ENCODE assay signal across 17 cellular contexts in the genomic region with DNA sequence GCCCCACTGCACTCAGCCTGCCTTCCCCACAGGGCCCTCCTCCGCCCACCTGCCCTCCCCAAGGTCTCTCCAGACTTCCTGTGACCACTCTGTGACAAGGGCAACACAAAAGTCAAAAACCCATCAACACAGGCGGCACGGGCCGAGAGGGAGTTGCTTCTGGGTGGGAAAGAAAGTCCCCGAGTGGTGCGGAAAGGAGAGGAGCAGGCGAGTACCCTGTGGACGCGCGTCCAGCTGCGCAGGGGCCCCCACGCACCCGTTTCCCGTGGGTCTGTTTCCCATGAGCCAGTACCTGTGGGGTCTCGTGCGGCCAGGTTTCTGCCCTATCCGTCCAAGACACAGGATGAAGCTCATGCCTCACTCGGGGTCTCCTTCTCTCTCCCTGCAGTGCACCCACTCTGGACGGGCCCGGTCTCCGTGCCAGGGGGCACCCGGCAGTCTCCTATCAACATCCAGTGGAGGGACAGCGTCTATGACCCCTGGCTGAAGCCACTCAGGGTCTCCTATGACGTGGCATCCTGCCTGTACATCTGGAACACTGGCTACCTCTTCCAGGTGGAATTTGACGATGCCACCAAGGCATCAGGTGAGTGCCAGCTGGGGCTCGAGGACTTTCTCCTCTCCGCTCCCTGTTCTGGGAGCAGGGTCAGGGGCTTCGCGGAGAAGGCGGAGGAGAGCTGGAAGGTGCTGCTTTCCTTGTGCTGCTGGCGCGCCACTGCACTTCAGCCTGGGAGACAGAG. TPM values are rescaled to one million over a fixed set of nuclear protein-coding genes. Genes with fewer than 3 reads are reported as not detected.
"Had no signal": no experiment of that assay in that cellular context is flagged by ENCODE, and none has a peak within 500 bp of the region (broad histone marks: within the 10 kb centered on the region; RNA-seq: fewer than 3 reads in every experiment).

No MANE protein-coding gene starts in this region.

- H3K4me3 ChIP-seq: adrenal gland, dorsolateral prefrontal cortex, gastrocnemius medialis, heart left ventricle, pancreas, stomach, thoracic aorta had no signal

- H3K27me3 Mint-ChIP-seq: activated naive CD4-positive, alpha-beta T cell treated with anti-CD3 and anti-CD28 coated beads, Interleukin-2, amount 50 U/mL, for 24 hours had no signal

- DNase-seq: activated CD4-positive, alpha-beta T cell treated with anti-CD3 and anti-CD28 coated beads, Interleukin-2, amount 50 U/mL, for 1 hour; activated T-cell treated with anti-CD3 and anti-CD28 coated beads for 4 hours; endodermal cell; gastrocnemius medialis; heart left ventricle; left cardiac atrium; pancreas; stimulated activated CD4-positive, alpha-beta T cell treated with anti-CD3 and anti-CD28 coated beads, Interleukin-1b, Interleukin-23, amount 100 ng/mL, for 48 hours; stomach had no signal

- H3K27me3 ChIP-seq: adrenal gland, dorsolateral prefrontal cortex, gastrocnemius medialis, heart left ventricle, pancreas, stomach had no signal

- H3K36me3 Mint-ChIP-seq: activated naive CD4-positive, alpha-beta T cell treated with anti-CD3 and anti-CD28 coated beads, Interleukin-2, amount 50 U/mL, for 24 hours had no signal

- H3K4me1 Mint-ChIP-seq: endodermal cell, neural crest cell had no signal

- H3K27ac ChIP-seq: adrenal gland, dorsolateral prefrontal cortex, gastrocnemius medialis, heart left ventricle, pancreas, stomach, thoracic aorta had no signal

- ATAC-seq: gastrocnemius medialis, left cardiac atrium, pancreas had no signal

- H3K9me3 ChIP-seq: adrenal gland, gastrocnemius medialis, heart left ventricle, pancreas, stomach, thoracic aorta had no signal

- H3K36me3 ChIP-seq: adrenal gland, gastrocnemius medialis, heart left ventricle, pancreas, stomach, thoracic aorta had no signal

- H3K4me3 Mint-ChIP-seq: activated naive CD4-positive, alpha-beta T cell treated with anti-CD3 and anti-CD28 coated beads, Interleukin-2, amount 50 U/mL, for 24 hours; endodermal cell; neural crest cell had no signal

- H3K9me3 Mint-ChIP-seq: activated naive CD4-positive, alpha-beta T cell treated with anti-CD3 and anti-CD28 coated beads, Interleukin-2, amount 50 U/mL, for 24 hours; activated T-helper 2 cell treated with anti-CD3 and anti-CD28 coated beads, Interferon-gamma antibody, Interleukin-2, Interleukin-4, amounts not matched to agents 10 μg/mL and 5 μg/mL and 100 μg/mL, durations not matched to agents 14 hours and 24 hours and 36 hours; endodermal cell; neural crest cell had no signal

- H3K27ac Mint-ChIP-seq: activated naive CD4-positive, alpha-beta T cell treated with anti-CD3 and anti-CD28 coated beads, Interleukin-2, amount 50 U/mL, for 24 hours; activated T-helper 2 cell treated with anti-CD3 and anti-CD28 coated beads, Interferon-gamma antibody, Interleukin-2, Interleukin-4, amounts not matched to agents 10 μg/mL and 5 μg/mL and 100 μg/mL, durations not matched to agents 14 hours and 24 hours and 36 hours; endodermal cell had no signal

- H3K4me1 ChIP-seq: adrenal gland, heart left ventricle, pancreas, stomach had no signal

RNA-seq across cellular contexts. Expression of gene MYL11, which starts 31.7 kb away (rescaled TPM):
- total RNA-seq: epithelial cell of proximal tubule, heart left ventricle, left cardiac atrium, lung microvascular endothelial cell, neural crest cell, stomach had no signal
- polyA plus RNA-seq: heart left ventricle had no signal
